9 cellular contexts compared by ENCODE assay signal in genomic region chr18:12254137-12254819, GRCh38. TPM values are rescaled to one million over a fixed set of nuclear protein-coding genes. Genes with fewer than 3 reads are reported as not detected.
A peak's percentile ranks its signal among the peaks of the same experiment; 100 is the strongest.
DNase-seq lines count a peak whose midpoint lies in the region; ATAC-seq, FAIRE-seq and TF ChIP-seq lines count a peak whose summit lies in the region.
"Had no signal": no experiment of that assay in that cellular context is flagged by ENCODE, and none has a peak within 500 bp of the region (broad histone marks: within the 10 kb centered on the region; RNA-seq: fewer than 3 reads in every experiment).

Gene CIDEA, plus strand, starts transcription at chr18:12254361. Its CDS starts 23 bp downstream, at chr18:12254384.

- FAIRE-seq in keratinocyte (lab: Jason Lieb, UNC) = no peak

- peak within 1 kb of the TSS; percentile 46 for H2AFZ ChIP-seq in keratinocyte (ENCODE audit: control insufficient read depth, low read length)

- dilution Hi-C loops in keratinocyte (cut with MboI; ENCODE audit: extremely low pct_ligation_motif_present, low sequenced_read_pairs) = no loop called here

- H3K4me1 ChIP-seq in keratinocyte (ENCODE audit: control insufficient read depth, extremely low read depth, insufficient read depth, low read length) (peaks cover 53% of the 10 kb centered on the region), spleen (peaks cover 9 to 38% (median 29%) of the 10 kb centered on the region in 6 donors)

- TF ChIP-seq CTCF in keratinocyte (optimal IDR thresholded peaks at IDR 0.05 in 1 of 3, IDR thresholded peaks at IDR 0.05 in 1 of 3, conservative IDR thresholded peaks at IDR 0.05 in 1 of 3; ENCODE audit: extremely low read depth in 1 of 3, insufficient read depth in 2 of 3, low read length in 3 of 3) (no peak), spleen (IDR thresholded peaks at IDR 0.05 in 8 of 11, conservative IDR thresholded peaks at IDR 0.05 in 3 of 11) (no peak)

- no peak for ATAC-seq in HG03457 (IDR thresholded peaks at IDR 0.05; ENCODE audit: unreplicated experiment)

- peak within 1 kb of the TSS; percentile 44 for H3K27ac ChIP-seq in caudate nucleus (ENCODE audit: low read depth, low read length)
- peak within 1 kb of the TSS; percentile 41 for H3K27ac ChIP-seq in keratinocyte (ENCODE audit: control insufficient read depth, insufficient read depth, low read length)
- no peak within 1 kb of the TSS for H3K27ac ChIP-seq in spleen
- H3K27ac ChIP-seq: 22Rv1 had no signal

- peak within 1 kb of the TSS; percentile 33 for H3K9ac ChIP-seq in keratinocyte (ENCODE audit: control insufficient read depth, extremely low read depth, insufficient read depth, low read length)

- H3K9me3 ChIP-seq in keratinocyte (ENCODE audit: control insufficient read depth, low read depth, low read length) = no peaks in the 10 kb centered on the region
- no peaks in the 10 kb centered on the region for H3K9me3 ChIP-seq in spleen

- no peaks in the 10 kb centered on the region for H3K36me3 ChIP-seq in keratinocyte (ENCODE audit: control insufficient read depth in 2 of 2, extremely low read depth in 1 of 2, insufficient read depth in 2 of 2, low read length in 2 of 2)
- no peaks in the 10 kb centered on the region for H3K36me3 ChIP-seq in spleen

- H3K4me3 ChIP-seq in keratinocyte (ENCODE audit: control insufficient read depth in 2 of 3, extremely low read depth in 1 of 3, insufficient read depth in 2 of 3, low read depth in 1 of 3, low read length in 3 of 3) (peak within 1 kb of the TSS; percentile 13 to 43 (median 16)), spleen (peak within 1 kb of the TSS in 5 of 8 donors; percentile 1 to 46 (median 16))

- intact Hi-C loops in spleen (cut with DNase I; ENCODE audit: low total_unique reads) = no loop called here

- H3K27me3 ChIP-seq in keratinocyte (ENCODE audit: control insufficient read depth, extremely low read depth, insufficient read depth, low read length) = peaks cover 36% of the 10 kb centered on the region
- H3K27me3 ChIP-seq in spleen (replicated peaks in 1 of 7) = peaks cover 0 to 82% (median 35%) of the 10 kb centered on the region in 7 donors

- no peaks in the 10 kb centered on the region for H3K9me1 ChIP-seq in keratinocyte (ENCODE audit: control insufficient read depth, extremely low read depth, insufficient read depth, low read length)

- TF ChIP-seq POLR2A in spleen (IDR thresholded peaks at IDR 0.05) = no peak

- no peaks in the 10 kb centered on the region for H3K79me2 ChIP-seq in keratinocyte (ENCODE audit: control insufficient read depth, insufficient read depth, low read length)

- DNase-seq in DMS 273 (lab: John Stamatoyannopoulos, UW; ENCODE audit: unreplicated experiment) = peak; percentile 78
- no peak for DNase-seq in DMS 273 treated with DMSO at 0.1 percent for 48 hours (lab: John Stamatoyannopoulos, UW)
- DNase-seq in caudate nucleus (lab: John Stamatoyannopoulos, UW) = peak in 8 of 61 donors; percentile 5 to 29 (median 22)
- no peak for DNase-seq in keratinocyte (ENCODE audit: low read depth, low spot score)
- DNase-seq in spleen = peak; percentile 60
- no peak for DNase-seq in NOMO-1 (lab: John Stamatoyannopoulos, UW; ENCODE audit: unreplicated experiment in 2 of 2)
- no peak for DNase-seq in NCI-H2196 (lab: John Stamatoyannopoulos, UW; ENCODE audit: unreplicated experiment)

- peak within 1 kb of the TSS; percentile 68 for H3K4me2 ChIP-seq in keratinocyte (ENCODE audit: control insufficient read depth, extremely low read depth, insufficient read depth, low read depth, low read length)

- no peaks in the 10 kb centered on the region for H4K20me1 ChIP-seq in keratinocyte (ENCODE audit: control insufficient read depth, extremely low read depth, insufficient read depth, low read length)

- WGBS in spleen, 5 donors = 4 to 10% (median 6%) methylated on average over 35 to 69 of the region's 69 CpGs

RNA-seq across cellular contexts. Expression of gene CIDEA, which starts in this region (rescaled TPM):
- polyA plus RNA-seq in keratinocyte (1.2 to 3.0 TPM (median 1.4 TPM) in 3 replicates), spleen (not detected)
- polyA plus RNA-seq in keratinocyte (2011; ENCODE audit: low read depth) = 2.0 TPM
- 0.29 and 0.42 TPM in 2 replicates for polyA plus RNA-seq in keratinocyte (2011; cell fraction: cytosol; rRNA removed)
- 0.55 and 0.76 TPM in 2 replicates for polyA plus RNA-seq in keratinocyte (2011; cell fraction: nucleus; rRNA removed)
- 2.1 and 4.6 TPM in 2 replicates for polyA plus RNA-seq in keratinocyte (2012; ENCODE audit: low replicate concordance)
- 0.86 to 2.3 TPM (median 0.96 TPM) in 3 replicates for polyA minus RNA-seq in keratinocyte
- polyA minus RNA-seq in keratinocyte (2011; cell fraction: cytosol; rRNA and poly(A)+ RNA removed) = not detected
- polyA minus RNA-seq in keratinocyte (2011; cell fraction: nucleus; rRNA and poly(A)+ RNA removed) = not detected in 2 replicates
- not detected for total RNA-seq in spleen

Comparison
In these comparisons a context has a peak if more than half of its experiments do, and no peak if none do; other contexts are left out.
1. Peak in DNase-seq and H3K4me3 ChIP-seq in spleen; RNA of the gene not detected or under 1 TPM.
2. H3K27ac ChIP-seq: peak in caudate nucleus (single experiment) and keratinocyte (single experiment); none in spleen (0 of 8).